In genomic region chr14:100641274-100641860, GRCh38 we compare ENCODE assay signal across 18 cellular contexts. TPM values are rescaled to one million over a fixed set of nuclear protein-coding genes. Genes with fewer than 3 reads are reported as not detected.
DNase-seq lines count a peak whose midpoint lies in the region; ATAC-seq, FAIRE-seq and TF ChIP-seq lines count a peak whose summit lies in the region.
"Had no signal": no experiment of that assay in that cellular context is flagged by ENCODE, and none has a peak within 500 bp of the region (broad histone marks: within the 10 kb centered on the region; RNA-seq: fewer than 3 reads in every experiment).

No MANE protein-coding gene starts in this region.

- peaks cover 59 to 61% of the 10 kb centered on the region in 2 donors for H3K27me3 Mint-ChIP-seq in natural killer cell (ENCODE audit: low read depth in 2 of 2)

- H3K4me1 ChIP-seq in SK-N-SH (ENCODE audit: control insufficient read depth in 1 of 2, insufficient read depth in 2 of 2, low read depth in 1 of 2, low read length in 1 of 2) (peaks cover 0 to 46% of the 10 kb centered on the region in 2 experiments; a peak in 2 of 4 replicates), HCT116 (ENCODE audit: control insufficient read depth in 1 of 2, insufficient read depth in 2 of 2, low read length in 2 of 2) (peaks cover 4 to 10% of the 10 kb centered on the region in 2 experiments), psoas muscle (no peaks in the 10 kb centered on the region), heart left ventricle (peaks cover 0 to 21% (median 0%) of the 10 kb centered on the region in 12 donors)

- BruUV-seq in HCT116 (replicated peaks; lab: Mats Ljungman, UMichigan) = no TSS peak

- no peaks in the 10 kb centered on the region for H3K27me3 ChIP-seq in SK-N-SH (ENCODE audit: insufficient read depth)
- H3K27me3 ChIP-seq in HCT116 (ENCODE audit: insufficient read depth, low read length) = no peaks in the 10 kb centered on the region
- H3K27me3 ChIP-seq in bronchial epithelial cell (ENCODE audit: control insufficient read depth, insufficient read depth, low read length) = peaks cover 2% of the 10 kb centered on the region
- peaks cover 0 to 7% (median 2%) of the 10 kb centered on the region in 3 donors for H3K27me3 ChIP-seq in psoas muscle (ENCODE audit: insufficient read depth in 3 of 3, low read length in 2 of 3)
- peaks cover 0 to 9% (median 0%) of the 10 kb centered on the region in 9 donors for H3K27me3 ChIP-seq in heart left ventricle

- H3K4me3 ChIP-seq in SK-N-SH (ENCODE audit: low read depth in 2 of 2, low read length in 1 of 2) (no peak overlapping the region), HCT116 (replicated peaks in 1 of 2; ENCODE audit: low read depth in 1 of 2, low read length in 2 of 2) (no peak overlapping the region), bronchial epithelial cell (ENCODE audit: low read depth, low read length) (no peak overlapping the region), psoas muscle (no peak overlapping the region), heart left ventricle (no peak overlapping the region)
- H3K4me3 ChIP-seq: A549 had no signal

- H3K4me3 Mint-ChIP-seq in natural killer cell = peak overlapping the region; percentile 92
- H3K4me3 Mint-ChIP-seq: nephron progenitor cell had no signal

- H3K36me3 Mint-ChIP-seq in natural killer cell = no peaks in the 10 kb centered on the region

- peak overlapping the region in 1 of 2 donors; percentile 95 for H3K27ac Mint-ChIP-seq in natural killer cell

- ATAC-seq in SK-N-SH treated with all-trans-retinoic acid at 6 μM for 48 hours = no peak
- ATAC-seq in HCT116 = peak; percentile 45; the same call in 1 of the 2 replicates
- ATAC-seq in natural killer cell = no peak
- ATAC-seq in psoas muscle = no peak
- ATAC-seq in heart left ventricle = no peak
- ATAC-seq: A549, esophagus mucosa, Right ventricle myocardium inferior had no signal

- no peaks in the 10 kb centered on the region for H3K9me2 ChIP-seq in SK-N-SH
- no peaks in the 10 kb centered on the region for H3K9me2 ChIP-seq in HCT116 (ENCODE audit: insufficient read depth)

- RAD21 ChIA-PET in HCT116 (lab: Charles Lee; ENCODE audit: low non-redundant PET in 1 of 2, low total read pairs in 2 of 2, uncharacterized antibody in 2 of 2, unreplicated experiment in 2 of 2) = no interaction called here

- H3K9me3 Mint-ChIP-seq in natural killer cell = no peaks in the 10 kb centered on the region

- H3K9me3 ChIP-seq in SK-N-SH (no peaks in the 10 kb centered on the region), HCT116 (ENCODE audit: control insufficient read depth in 1 of 2, insufficient read depth in 1 of 2, low read depth in 1 of 2, low read length in 2 of 2) (peaks cover 0 to 3% of the 10 kb centered on the region in 2 experiments; a peak in 1 of 4 replicates), psoas muscle (no peaks in the 10 kb centered on the region), heart left ventricle (no peaks in the 10 kb centered on the region)
- H3K9me3 ChIP-seq: A549 had no signal

- no peak for FAIRE-seq in bronchial epithelial cell (lab: Jason Lieb, UNC)
- FAIRE-seq: A549, urothelium cell line had no signal

- H3K4me2 ChIP-seq in SK-N-SH (no peak overlapping the region), HCT116 (ENCODE audit: low read length) (no peak overlapping the region)
- H3K4me2 ChIP-seq: A549 had no signal

- H2AFZ ChIP-seq in SK-N-SH (ENCODE audit: low read depth) = no peak overlapping the region
- H2AFZ ChIP-seq in HCT116 (ENCODE audit: low read depth, low read length, poor library complexity, severe bottlenecking) = no peak overlapping the region

- TF ChIP-seq RAD21 in SK-N-SH (IDR thresholded peaks at IDR 0.05; ENCODE audit: low read length) (no peak), HCT116 (IDR thresholded peaks at IDR 0.05; ENCODE audit: low read depth) (0 out of 2 replicates have a peak, but pooled peaks have one; percentile 11)

- WGBS in SK-N-SH (ENCODE audit: low lambda C conversion rate) = 67% methylated on average over 6 of the region's 8 CpGs
- 82 to 86% (median 85%) methylated on average over 8 of the region's 8 CpGs for WGBS in psoas muscle, 3 donors
- 82 to 85% (median 82%) methylated on average over 8 of the region's 8 CpGs for WGBS in heart left ventricle, 4 donors

- peaks cover 74 to 80% of the 10 kb centered on the region in 2 donors for H3K4me1 Mint-ChIP-seq in natural killer cell

- H3K27ac ChIP-seq in SK-N-SH (ENCODE audit: low read depth in 2 of 2, low read length in 1 of 2) = peak overlapping the region in 1 of 2 experiments; percentile 18; a peak in 1 of 4 replicates
- H3K27ac ChIP-seq in HCT116 (ENCODE audit: low read depth, low read length) = no peak overlapping the region
- H3K27ac ChIP-seq in psoas muscle = no peak overlapping the region
- H3K27ac ChIP-seq in heart left ventricle = no peak overlapping the region
- H3K27ac ChIP-seq: A549 had no signal

- intact Hi-C loops in HCT116 (cut with micrococcal nuclease) (no loop called here), natural killer cell (cut with micrococcal nuclease) (no loop called here), psoas muscle (cut with DNase I) (no loop called here), heart left ventricle (cut with DNase I) (loop anchor here in 3 of 10 donors (5.0 to 10.0 kb wide), 3 partner anchors 107 to 199 kb away; no protein-coding TSS in a partner anchor)

- DNase-seq in SK-N-SH = peak; percentile 60
- DNase-seq in HCT116 (ENCODE audit: low read depth, low spot score) = no peak
- DNase-seq in bronchial epithelial cell (ENCODE audit: low read depth) = peak; percentile 8
- no peak for DNase-seq in natural killer cell
- no peak for DNase-seq in superior temporal gyrus (ENCODE audit: extremely low spot score)
- no peak for DNase-seq in psoas muscle
- no peak for DNase-seq in heart left ventricle
- DNase-seq: activated naive CD4-positive, alpha-beta T cell treated with anti-CD3 and anti-CD28 coated beads, Interleukin-2, amount 10 ng/mL, durations not matched to agents 7 days and 5 days; mammary epithelial cell; NCI-H146; NCI-H345; nephron progenitor cell; T1000 had no signal

- H3K9ac ChIP-seq in SK-N-SH = no peak overlapping the region
- H3K9ac ChIP-seq in HCT116 (ENCODE audit: low read length) = no peak overlapping the region

- TF ChIP-seq CTCF in SK-N-SH (IDR thresholded peaks at IDR 0.05) (no peak), HCT116 (IDR thresholded peaks at IDR 0.05 in 2 of 3, conservative IDR thresholded peaks at IDR 0.05 in 1 of 3; ENCODE audit: borderline replicate concordance in 1 of 3, insufficient read depth in 1 of 3, low read depth in 2 of 3, low read length in 2 of 3) (peak in 2 of 3 experiments; percentile 9 to 31; a peak in 2 of 6 replicates), bronchial epithelial cell (IDR thresholded peaks at IDR 0.05; ENCODE audit: insufficient read depth, low read length, severe bottlenecking) (peak; percentile 6), natural killer cell (IDR thresholded peaks at IDR 0.05) (no peak), psoas muscle (IDR thresholded peaks at IDR 0.05) (no peak), heart left ventricle (IDR thresholded peaks at IDR 0.05) (no peak)

- H3K79me2 ChIP-seq in SK-N-SH (ENCODE audit: insufficient read depth) (no peaks in the 10 kb centered on the region), HCT116 (ENCODE audit: insufficient read depth, low read length) (no peaks in the 10 kb centered on the region)

- H3K36me3 ChIP-seq in SK-N-SH (replicated peaks in 1 of 2; ENCODE audit: control insufficient read depth in 1 of 2, insufficient read depth in 2 of 2, low read length in 1 of 2) (no peaks in the 10 kb centered on the region), HCT116 (ENCODE audit: control insufficient read depth in 1 of 2, insufficient read depth in 2 of 2, low read length in 2 of 2) (no peaks in the 10 kb centered on the region), bronchial epithelial cell (ENCODE audit: control insufficient read depth, insufficient read depth, low read length) (no peaks in the 10 kb centered on the region), psoas muscle (ENCODE audit: insufficient read depth in 1 of 2, low read depth in 1 of 2) (no peaks in the 10 kb centered on the region), heart left ventricle (no peaks in the 10 kb centered on the region)

- TF ChIP-seq EP300 in SK-N-SH (IDR thresholded peaks at IDR 0.05; ENCODE audit: borderline replicate concordance in 1 of 2, low read depth in 1 of 2, low read length in 1 of 2) = no peak

- H4K20me1 ChIP-seq in SK-N-SH (ENCODE audit: insufficient read depth) (no peaks in the 10 kb centered on the region), HCT116 (ENCODE audit: insufficient read depth) (no peaks in the 10 kb centered on the region)

- POLR2A ChIA-PET in SK-N-SH (lab: Yijun Ruan, JAX) (interaction anchor here (0.9 kb wide), 1 partner anchor 72 kb away, joined by 4 read pairs; no protein-coding TSS in a partner anchor), HCT116 (lab: Charles Lee) (no interaction called here)

- CTCF ChIA-PET in SK-N-SH (lab: Yijun Ruan, JAX) = interaction anchor here (1.3 to 2.4 kb wide), 2 partner anchors 12 to 256 kb away, joined by 3 to 7 read pairs; no protein-coding TSS in a partner anchor
- CTCF ChIA-PET in HCT116 (lab: Charles Lee) = interaction anchor here (1.2 kb wide), 1 partner anchor 256 kb away, joined by 3 read pairs; no protein-coding TSS in a partner anchor

- TF ChIP-seq POLR2A in HCT116 (IDR thresholded peaks at IDR 0.05; ENCODE audit: borderline replicate concordance, extremely low read depth, insufficient read depth, insufficient read length) (no peak), heart left ventricle (IDR thresholded peaks at IDR 0.05) (no peak)

- no peaks in the 10 kb centered on the region for H3F3A ChIP-seq in SK-N-SH (replicated peaks; ENCODE audit: insufficient read depth)

TF ChIP-seq in SK-N-SH, 30 proteins besides CTCF, POLR2A, EP300 and RAD21 (continues in another document):
- TF ChIP-seq NRF1 (IDR thresholded peaks at IDR 0.05; ENCODE audit: low read depth, low read length) = no peak
- TF ChIP-seq RCOR1 (IDR thresholded peaks at IDR 0.05; ENCODE audit: low read length) = 0 out of 2 replicates have a peak, but pooled peaks have one; percentile 42

TF ChIP-seq in HCT116, 20 proteins besides CTCF, POLR2A, EP300 and RAD21 (continues in another document):
- no peak for TF ChIP-seq ATF3 (IDR thresholded peaks at IDR 0.05)
- no peak for TF ChIP-seq YY1 (IDR thresholded peaks at IDR 0.05; ENCODE audit: extremely low read depth, insufficient replicate concordance, low read depth, low read length)

RNA-seq across cellular contexts. Expression of gene BEGAIN, which starts 54.1 kb away (rescaled TPM):
- 4.2 and 4.4 TPM in 2 replicates for polyA plus RNA-seq in SK-N-SH (2012; rRNA removed)
- polyA plus RNA-seq in SK-N-SH (2012; cell fraction: cytosol; rRNA removed) = 1.9 and 4.4 TPM in 2 replicates
- 23.8 and 41.4 TPM in 2 replicates for polyA plus RNA-seq in SK-N-SH (2012; cell fraction: nucleus; rRNA removed)
- total RNA-seq in HCT116 (2021; ENCODE audit: unreplicated experiment) = 8.5 TPM
- 7.8 and 8.5 TPM in 2 replicates for polyA plus RNA-seq in HCT116 (2012)
- total RNA-seq in bronchial epithelial cell = 0.51 and 1.1 TPM in 2 replicates
- total RNA-seq in natural killer cell = 1 to 10 TPM in 1 of 3 donors, under 1 TPM in 1, not detected in 1; 0.11 to 1.3 TPM
- total RNA-seq in psoas muscle = 1 to 10 TPM in 2 of 4 donors, under 1 TPM in 2; 0.13 to 1.0 (median 0.91) TPM
- under 1 TPM in 2 of 3 donors, not detected in 1; 0.08 to 0.14 TPM for polyA plus RNA-seq in psoas muscle
- total RNA-seq in heart left ventricle = 1 to 10 TPM in 5 of 9 donors, under 1 TPM in 4; 0.14 to 2.8 (median 1.9) TPM
- polyA plus RNA-seq in heart left ventricle = under 1 TPM; 0.24 to 0.46 TPM

Comparison
In these comparisons a context has a peak if more than half of its experiments do, and no peak if none do; other contexts are left out.
1. DNase-seq: peak in SK-N-SH (single experiment) and bronchial epithelial cell (single experiment); none in HCT116 (single experiment), natural killer cell (single experiment), superior temporal gyrus (single experiment), psoas muscle (0 of 2) and heart left ventricle (0 of 5).
2. CTCF ChIP-seq: peak in HCT116 (2 of 3) and bronchial epithelial cell (single experiment); none in SK-N-SH (single experiment), natural killer cell (single experiment), psoas muscle (single experiment) and heart left ventricle (0 of 12).